ENCODE assay signal across 27 cellular contexts in the genomic region with DNA sequence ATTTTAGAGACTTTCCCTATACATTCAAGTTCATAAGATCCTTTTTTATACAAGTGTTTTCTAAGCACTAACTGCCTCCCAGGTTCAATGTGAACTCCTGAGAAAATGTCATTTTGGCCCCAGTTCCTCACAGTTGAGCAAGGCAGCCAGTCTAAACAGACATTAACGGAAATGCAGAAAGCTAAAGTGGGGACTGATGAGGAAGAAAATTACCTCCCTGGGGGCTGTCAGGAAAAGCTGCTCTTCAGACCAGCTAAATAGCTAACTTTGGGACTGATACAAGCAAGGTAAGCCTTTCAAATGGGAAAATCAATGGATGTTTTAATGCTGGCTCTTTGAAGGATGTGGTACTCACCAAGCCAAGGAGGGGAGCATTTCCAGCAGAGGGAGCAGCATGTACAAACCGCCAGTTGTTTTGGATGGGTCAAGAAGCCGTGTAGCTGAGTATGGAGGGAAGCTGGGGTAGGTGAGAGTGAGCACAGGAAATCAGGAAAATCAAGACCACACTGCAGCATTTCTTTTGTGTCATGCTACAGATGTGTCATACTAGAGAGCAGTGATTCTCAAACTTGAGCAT.
"Had no signal": no experiment of that assay in that cellular context is flagged by ENCODE, and none has a peak within 500 bp of the region (broad histone marks: within the 10 kb centered on the region; RNA-seq: fewer than 3 reads in every experiment).

No MANE protein-coding gene starts in this region.

- H3K4me1 ChIP-seq: gastroesophageal sphincter, left ventricle myocardium inferior, psoas muscle, right atrium auricular region, thyroid gland, upper lobe of right lung had no signal

- H3K36me3 ChIP-seq: gastroesophageal sphincter, left ventricle myocardium inferior, neutrophil, ovary, right atrium auricular region, thyroid gland, upper lobe of right lung had no signal

- H3K27me3 ChIP-seq: neutrophil, ovary, right atrium auricular region, thyroid gland, upper lobe of right lung had no signal

- H3K4me3 Mint-ChIP-seq: activated CD4-positive, alpha-beta memory T cell treated with anti-CD3 and anti-CD28 coated beads, Interleukin-2, amount 10 ng/mL, durations not matched to agents 7 days and 5 days; activated CD4-positive, alpha-beta T cell treated with anti-CD3 and anti-CD28 coated beads, Interleukin-2, amount 10 ng/mL, durations not matched to agents 24 days and 14 days; activated naive CD8-positive, alpha-beta T cell treated with anti-CD3 and anti-CD28 coated beads, Interleukin-2, amount 50 U/mL, for 24 hours; activated T-helper 1 cell treated with anti-CD3 and anti-CD28 coated beads, Interleukin-12 subunit alpha, Interleukin-12 subunit beta, Interleukin-2, Interleukin-4 antibody, amounts not matched to agents 30 ng/mL and 10 ng/mL and 1 ng/mL, durations not matched to agents 14 hours and 24 hours and 36 hours; natural killer cell; stimulated activated naive CD8-positive, alpha-beta T cell treated with anti-CD3 and anti-CD28 coated beads, Interleukin-15, Interleukin-2, amounts not matched to agents 100 ng/mL and 50 ng/mL, for 24 hours had no signal

- H3K4me1 Mint-ChIP-seq: activated CD4-positive, alpha-beta memory T cell treated with anti-CD3 and anti-CD28 coated beads, Interleukin-2, amount 10 ng/mL, durations not matched to agents 7 days and 5 days; activated CD4-positive, alpha-beta T cell treated with anti-CD3 and anti-CD28 coated beads, Interleukin-2, amount 10 ng/mL, durations not matched to agents 24 days and 14 days; activated naive CD8-positive, alpha-beta T cell treated with anti-CD3 and anti-CD28 coated beads, Interleukin-2, amount 50 U/mL, for 24 hours; natural killer cell had no signal

- DNase-seq: activated CD4-positive, alpha-beta memory T cell treated with anti-CD3 and anti-CD28 coated beads, Interleukin-2, amount 10 ng/mL, durations not matched to agents 7 days and 5 days; activated CD4-positive, alpha-beta T cell treated with anti-CD3 and anti-CD28 coated beads, Interleukin-2, amount 10 ng/mL, durations not matched to agents 24 days and 14 days; activated gamma-delta T cell; activated naive CD4-positive, alpha-beta T cell treated with anti-CD3 and anti-CD28 coated beads, Interleukin-2, amount 50 U/mL, for 16 hours; activated naive CD8-positive, alpha-beta T cell treated with anti-CD3 and anti-CD28 coated beads, Interleukin-2, amount 50 U/mL, for 24 hours; cerebellar nuclear complex; head of caudate nucleus; kidney glomerular epithelial cell; left ventricle myocardium inferior; mammary epithelial cell; midbrain; natural killer cell; ovary; psoas muscle; stimulated activated CD4-positive, alpha-beta T cell treated with anti-CD3 and anti-CD28 coated beads, Interleukin-4, amount 100 ng/mL, for 24 hours; substantia nigra; T-helper 2 cell; thyroid gland; upper lobe of right lung had no signal

- H3K9me3 Mint-ChIP-seq: activated CD4-positive, alpha-beta memory T cell treated with anti-CD3 and anti-CD28 coated beads, Interleukin-2, amount 10 ng/mL, durations not matched to agents 7 days and 5 days; activated CD4-positive, alpha-beta T cell treated with anti-CD3 and anti-CD28 coated beads, Interleukin-2, amount 10 ng/mL, durations not matched to agents 24 days and 14 days; activated naive CD8-positive, alpha-beta T cell treated with anti-CD3 and anti-CD28 coated beads, Interleukin-2, amount 50 U/mL, for 24 hours; activated T-helper 1 cell treated with anti-CD3 and anti-CD28 coated beads, Interleukin-12 subunit alpha, Interleukin-12 subunit beta, Interleukin-2, Interleukin-4 antibody, amounts not matched to agents 30 ng/mL and 10 ng/mL and 1 ng/mL, durations not matched to agents 14 hours and 24 hours and 36 hours; natural killer cell; stimulated activated naive CD8-positive, alpha-beta T cell treated with anti-CD3 and anti-CD28 coated beads, Interleukin-15, Interleukin-2, amounts not matched to agents 100 ng/mL and 50 ng/mL, for 24 hours had no signal

- H3K4me3 ChIP-seq: coronary artery, gastroesophageal sphincter, left ventricle myocardium inferior, ovary, psoas muscle, right atrium auricular region, thyroid gland, upper lobe of right lung had no signal

- H3K27ac Mint-ChIP-seq: activated CD4-positive, alpha-beta memory T cell treated with anti-CD3 and anti-CD28 coated beads, Interleukin-2, amount 10 ng/mL, durations not matched to agents 7 days and 5 days; activated CD4-positive, alpha-beta T cell treated with anti-CD3 and anti-CD28 coated beads, Interleukin-2, amount 10 ng/mL, durations not matched to agents 24 days and 14 days; activated naive CD8-positive, alpha-beta T cell treated with anti-CD3 and anti-CD28 coated beads, Interleukin-2, amount 50 U/mL, for 24 hours; activated T-helper 1 cell treated with anti-CD3 and anti-CD28 coated beads, Interleukin-12 subunit alpha, Interleukin-12 subunit beta, Interleukin-2, Interleukin-4 antibody, amounts not matched to agents 30 ng/mL and 10 ng/mL and 1 ng/mL, durations not matched to agents 14 hours and 24 hours and 36 hours; natural killer cell; stimulated activated naive CD8-positive, alpha-beta T cell treated with anti-CD3 and anti-CD28 coated beads, Interleukin-15, Interleukin-2, amounts not matched to agents 100 ng/mL and 50 ng/mL, for 24 hours had no signal

- H3K27me3 Mint-ChIP-seq: activated CD4-positive, alpha-beta memory T cell treated with anti-CD3 and anti-CD28 coated beads, Interleukin-2, amount 10 ng/mL, durations not matched to agents 7 days and 5 days; activated CD4-positive, alpha-beta T cell treated with anti-CD3 and anti-CD28 coated beads, Interleukin-2, amount 10 ng/mL, durations not matched to agents 24 days and 14 days had no signal

- H3K27ac ChIP-seq: coronary artery, epithelial cell of prostate, gastroesophageal sphincter, left ventricle myocardium inferior, neutrophil, ovary, psoas muscle, right atrium auricular region, thyroid gland, upper lobe of right lung had no signal

- H3K9me3 ChIP-seq: gastroesophageal sphincter, left ventricle myocardium inferior, neutrophil, ovary, psoas muscle, right atrium auricular region, thyroid gland, upper lobe of right lung had no signal

- H3K36me3 Mint-ChIP-seq: natural killer cell had no signal

- ATAC-seq: activated CD4-positive, CD25-positive, alpha-beta regulatory T cell treated with anti-CD3 and anti-CD28 coated beads, Interleukin-2, amount 50 U/mL, for 24 hours; activated naive CD8-positive, alpha-beta T cell treated with anti-CD3 and anti-CD28 coated beads, Interleukin-2, amount 50 U/mL, for 24 hours; gastroesophageal sphincter; natural killer cell; psoas muscle; upper lobe of right lung had no signal
